1 cellular context compared by ENCODE assay signal in genomic region chr6:101429291-101429690, GRCh38.
TF ChIP-seq lines count a peak whose summit lies in the region.

No MANE protein-coding gene starts in this region.

TF ChIP-seq in GM23338, 12 proteins besides CTCF, POLR2A, EP300 and RAD21 (continued from another document):
- TF ChIP-seq ZNF462 (CRISPR knock-in tag; IDR thresholded peaks at IDR 0.05), result no peak
- no peak for TF ChIP-seq ETS1 (IDR thresholded peaks at IDR 0.05)
- no peak for TF ChIP-seq EZH2phosphoT487 (IDR thresholded peaks at IDR 0.05; ENCODE audit: unreplicated experiment)
